Comparison of ENCODE assay signal across 10 cellular contexts in genomic region chr22:50010676-50011446, GRCh38. TPM values are rescaled to one million over a fixed set of nuclear protein-coding genes. Genes with fewer than 3 reads are reported as not detected.
A peak's percentile ranks its signal among the peaks of the same experiment; 100 is the strongest.
DNase-seq lines count a peak whose midpoint lies in the region; ATAC-seq and TF ChIP-seq lines count a peak whose summit lies in the region.
"Had no signal": no experiment of that assay in that cellular context is flagged by ENCODE, and none has a peak within 500 bp of the region (broad histone marks: within the 10 kb centered on the region; RNA-seq: fewer than 3 reads in every experiment).

No MANE protein-coding gene starts in this region.

- no peak for TF ChIP-seq CTCF in GM12865 (IDR thresholded peaks at IDR 0.05; ENCODE audit: insufficient read depth, low read depth, low read length, missing control alignments)
- no peak for TF ChIP-seq CTCF in HFFc6 (IDR thresholded peaks at IDR 0.05)

- H3K4me3 ChIP-seq in GM12865 (ENCODE audit: low read depth, low read length) = peak overlapping the region; percentile 63

- peaks cover 14% of the 10 kb centered on the region for H3K27me3 Mint-ChIP-seq in HFFc6 (ENCODE audit: insufficient read depth)

- DNase-seq in GM12865 (ENCODE audit: low read depth) = peak; percentile 78
- peak; percentile 76 to 86 for DNase-seq in activated CD4-positive, alpha-beta T cell treated with anti-CD3 and anti-CD28 coated beads for 4 hours
- DNase-seq in effector CD4-positive, alpha-beta T cell = peak; percentile 68
- peak; percentile 82 for DNase-seq in stimulated activated CD4-positive, alpha-beta T cell treated with anti-CD3 and anti-CD28 coated beads, Interleukin-2, amount 100 ng/mL, for 4 hours (ENCODE audit: low read depth)
- DNase-seq in AML-193 (lab: John Stamatoyannopoulos, UW) = no peak
- no peak for DNase-seq in hypothalamus (lab: John Stamatoyannopoulos, UW)
- no peak for DNase-seq in HFFc6
- DNase-seq: PC-3 had no signal

- ATAC-seq in GM21360 (IDR thresholded peaks at IDR 0.05; ENCODE audit: unreplicated experiment) = no peak
- ATAC-seq: PC-3 had no signal

- no peaks in the 10 kb centered on the region for H3K4me1 Mint-ChIP-seq in HFFc6 (ENCODE audit: low read depth)

- H3K4me3 Mint-ChIP-seq in HFFc6 = no peak overlapping the region

- no peaks in the 10 kb centered on the region for H3K9me3 Mint-ChIP-seq in HFFc6

- H3K36me3 Mint-ChIP-seq in HFFc6 (ENCODE audit: low read depth) = no peaks in the 10 kb centered on the region

- no peak overlapping the region for H3K27ac Mint-ChIP-seq in HFFc6

RNA-seq across cellular contexts. Expression of gene IL17REL, which starts 1.7 kb away (rescaled TPM):
- total RNA-seq in HFFc6 (2021; fragmentation: NEBNext Ultra II Directional; extraction: Animal tissue kit (Norgen Biotek cat#: 25700)) = not detected

RNA-seq across cellular contexts. Expression of gene TTLL8, which starts 47.2 kb away (rescaled TPM):
- not detected for total RNA-seq in HFFc6 (2021; fragmentation: NEBNext Ultra II Directional; extraction: Animal tissue kit (Norgen Biotek cat#: 25700))
- total RNA-seq: fibroblast of lung, PC-3 had no signal

RNA-seq across cellular contexts. Expression of gene PIM3, which starts 50.3 kb away (rescaled TPM):
- 10 to 100 TPM; 14.8 to 18.8 (median 17.4) TPM for total RNA-seq in HFFc6 (2021; fragmentation: NEBNext Ultra II Directional; extraction: Animal tissue kit (Norgen Biotek cat#: 25700))

Comparison
In these comparisons a context has a peak if more than half of its experiments do, and no peak if none do; other contexts are left out.
1. DNase-seq: peak in GM12865 (single experiment), activated CD4-positive, alpha-beta T cell treated with anti-CD3 and anti-CD28 coated beads for 4 hours (2 of 2), effector CD4-positive, alpha-beta T cell (single experiment) and stimulated activated CD4-positive, alpha-beta T cell treated with anti-CD3 and anti-CD28 coated beads, Interleukin-2, amount 100 ng/mL, for 4 hours (single experiment); none in AML-193 (0 of 2), hypothalamus (0 of 51) and HFFc6 (single experiment).